11 cellular contexts compared by ENCODE assay signal in genomic region chr2:179226203-179226960, GRCh38. TPM values are rescaled to one million over a fixed set of nuclear protein-coding genes. Genes with fewer than 3 reads are reported as not detected.
DNase-seq lines count a peak whose midpoint lies in the region; ATAC-seq and TF ChIP-seq lines count a peak whose summit lies in the region.
"Had no signal": no experiment of that assay in that cellular context is flagged by ENCODE, and none has a peak within 500 bp of the region (broad histone marks: within the 10 kb centered on the region; RNA-seq: fewer than 3 reads in every experiment).

No MANE protein-coding gene starts in this region.

- no peaks in the 10 kb centered on the region for H3K36me3 ChIP-seq in upper lobe of left lung
- no peaks in the 10 kb centered on the region for H3K36me3 ChIP-seq in gastrocnemius medialis
- H3K36me3 ChIP-seq: spleen had no signal

- 83 to 92% methylated on average over 6 of the region's 6 CpGs for WGBS in upper lobe of left lung, 2 donors

- DNase-seq in DMS53 (lab: John Stamatoyannopoulos, UW) (peak; percentile 40), DMS53 treated with DMSO at 0.1 percent for 48 hours (lab: John Stamatoyannopoulos, UW; ENCODE audit: unreplicated experiment) (no peak), NCI-H345 treated with DMSO at 0.1 percent for 48 hours (lab: John Stamatoyannopoulos, UW; ENCODE audit: unreplicated experiment) (peak; percentile 27), globus pallidus (ENCODE audit: low spot score) (peak; percentile 61), superior temporal gyrus (ENCODE audit: extremely low spot score) (peak; percentile 72), upper lobe of left lung (no peak), NK-92 (lab: John Stamatoyannopoulos, UW; ENCODE audit: unreplicated experiment) (no peak), gastrocnemius medialis (no peak)
- DNase-seq: activated naive CD8-positive, alpha-beta T cell treated with anti-CD3 and anti-CD28 coated beads, Interleukin-2, amount 50 U/mL, for 24 hours; CD8-positive, alpha-beta memory T cell; spleen had no signal

- no peak for TF ChIP-seq EP300 in upper lobe of left lung (IDR thresholded peaks at IDR 0.05)

- in situ Hi-C loops in gastrocnemius medialis (cut with MboI; ENCODE audit: low sequenced_read_pairs in 4 of 4), result loop anchor here in 1 of 4 donors (25.0 kb wide), 1 partner anchor 536 kb away; no protein-coding TSS in a partner anchor

- H3K27me3 ChIP-seq in upper lobe of left lung (no peaks in the 10 kb centered on the region), gastrocnemius medialis (no peaks in the 10 kb centered on the region)
- H3K27me3 ChIP-seq: spleen had no signal

- TF ChIP-seq POLR2A in upper lobe of left lung (IDR thresholded peaks at IDR 0.05) (no peak), gastrocnemius medialis (IDR thresholded peaks at IDR 0.05) (no peak)

- H3K4me1 ChIP-seq in upper lobe of left lung (peaks cover 7 to 35% (median 14%) of the 10 kb centered on the region in 4 donors), gastrocnemius medialis (peaks cover 19 to 31% of the 10 kb centered on the region in 2 donors)

- no peaks in the 10 kb centered on the region for H3K9me3 ChIP-seq in upper lobe of left lung
- no peaks in the 10 kb centered on the region for H3K9me3 ChIP-seq in gastrocnemius medialis
- H3K9me3 ChIP-seq: spleen had no signal

- intact Hi-C loops in gastrocnemius medialis (cut with DNase I; ENCODE audit: low total_unique reads), result loop anchor here (10.0 kb wide), 1 partner anchor 518 kb away; no protein-coding TSS in a partner anchor

- H3K27ac ChIP-seq in upper lobe of left lung, result peak overlapping the region in 1 of 4 donors; percentile 11
- no peak overlapping the region for H3K27ac ChIP-seq in gastrocnemius medialis

- ATAC-seq in upper lobe of left lung (ENCODE audit: low FRiP score in 2 of 2) (no peak), gastrocnemius medialis (no peak)
- ATAC-seq: activated naive CD8-positive, alpha-beta T cell treated with anti-CD3 and anti-CD28 coated beads, Interleukin-2, amount 50 U/mL, for 24 hours had no signal

- H3K4me3 ChIP-seq in upper lobe of left lung (no peak overlapping the region), gastrocnemius medialis (no peak overlapping the region)
- H3K4me3 ChIP-seq: spleen had no signal

- TF ChIP-seq CTCF in upper lobe of left lung (IDR thresholded peaks at IDR 0.05) (no peak), gastrocnemius medialis (IDR thresholded peaks at IDR 0.05 in 4 of 5, conservative IDR thresholded peaks at IDR 0.05 in 1 of 5) (no peak)

RNA-seq across cellular contexts. Expression of gene SESTD1, which starts 38.2 kb away (rescaled TPM):
- total RNA-seq in upper lobe of left lung, result 100 to 1,000 TPM in 1 of 6 donors, 10 to 100 TPM in 5; 38.0 to 108 (median 92.4) TPM
- total RNA-seq in gastrocnemius medialis, result 10 to 100 TPM in 1 of 4 donors, 1 to 10 TPM in 3; 4.1 to 11.0 (median 8.6) TPM

Comparison
In these comparisons a context has a peak if more than half of its experiments do, and no peak if none do; other contexts are left out.
1. DNase-seq: peak in DMS53 (single experiment), NCI-H345 treated with DMSO at 0.1 percent for 48 hours (single experiment), globus pallidus (single experiment) and superior temporal gyrus (single experiment); none in DMS53 treated with DMSO at 0.1 percent for 48 hours (single experiment), upper lobe of left lung (0 of 2), NK-92 (single experiment) and gastrocnemius medialis (0 of 2).